19 cellular contexts compared by ENCODE assay signal in genomic region chr2:27029051-27029450, GRCh38. TPM values are rescaled to one million over a fixed set of nuclear protein-coding genes. Genes with fewer than 3 reads are reported as not detected.
DNase-seq lines count a peak whose midpoint lies in the region; ATAC-seq lines count a peak whose summit lies in the region.
"Had no signal": no experiment of that assay in that cellular context is flagged by ENCODE, and none has a peak within 500 bp of the region (broad histone marks: within the 10 kb centered on the region; RNA-seq: fewer than 3 reads in every experiment).

No MANE protein-coding gene starts in this region.

- peaks cover 42% of the 10 kb centered on the region for H3K4me1 Mint-ChIP-seq in activated naive CD4-positive, alpha-beta T cell treated with anti-CD3 and anti-CD28 coated beads, Interleukin-2, amount 10 ng/mL, durations not matched to agents 7 days and 5 days
- peaks cover 24 to 35% of the 10 kb centered on the region in 2 donors for H3K4me1 Mint-ChIP-seq in effector memory CD8-positive, alpha-beta T cell (ENCODE audit: low read depth in 2 of 2)
- H3K4me1 Mint-ChIP-seq in stimulated activated effector memory CD8-positive, alpha-beta T cell treated with anti-CD3 and anti-CD28 coated beads, Interleukin-12 subunit alpha, Interleukin-12 subunit beta, amount 100 ng/mL, for 72 hours, result peaks cover 54% of the 10 kb centered on the region

- H3K36me3 Mint-ChIP-seq in activated naive CD4-positive, alpha-beta T cell treated with anti-CD3 and anti-CD28 coated beads, Interleukin-2, amount 10 ng/mL, durations not matched to agents 7 days and 5 days, result peaks cover 26% of the 10 kb centered on the region
- H3K36me3 Mint-ChIP-seq in activated naive CD4-positive, alpha-beta T cell treated with anti-CD3 and anti-CD28 coated beads, Interleukin-2, amount 50 U/mL, for 72 hours, result peaks cover 14 to 17% of the 10 kb centered on the region in 2 donors
- H3K36me3 Mint-ChIP-seq in effector memory CD8-positive, alpha-beta T cell (ENCODE audit: insufficient read depth), result peaks cover 4% of the 10 kb centered on the region
- H3K36me3 Mint-ChIP-seq in stimulated activated effector memory CD8-positive, alpha-beta T cell treated with anti-CD3 and anti-CD28 coated beads, Interleukin-12 subunit alpha, Interleukin-12 subunit beta, amount 100 ng/mL, for 72 hours, result peaks cover 19% of the 10 kb centered on the region

- H3K27ac Mint-ChIP-seq in activated naive CD4-positive, alpha-beta T cell treated with anti-CD3 and anti-CD28 coated beads, Interleukin-2, amount 10 ng/mL, durations not matched to agents 7 days and 5 days, result peak overlapping the region; percentile 61
- peak overlapping the region in 1 of 2 donors; percentile 22 for H3K27ac Mint-ChIP-seq in activated naive CD4-positive, alpha-beta T cell treated with anti-CD3 and anti-CD28 coated beads, Interleukin-2, amount 50 U/mL, for 72 hours
- H3K27ac Mint-ChIP-seq in effector memory CD8-positive, alpha-beta T cell, result peak overlapping the region; percentile 47 to 90
- H3K27ac Mint-ChIP-seq in stimulated activated effector memory CD8-positive, alpha-beta T cell treated with anti-CD3 and anti-CD28 coated beads, Interleukin-12 subunit alpha, Interleukin-12 subunit beta, amount 100 ng/mL, for 72 hours, result peak overlapping the region; percentile 24
- H3K27ac Mint-ChIP-seq: CD8-positive, alpha-beta T cell; H9 had no signal

- H3K4me3 Mint-ChIP-seq in activated naive CD4-positive, alpha-beta T cell treated with anti-CD3 and anti-CD28 coated beads, Interleukin-2, amount 10 ng/mL, durations not matched to agents 7 days and 5 days, result no peak overlapping the region
- no peak overlapping the region for H3K4me3 Mint-ChIP-seq in effector memory CD8-positive, alpha-beta T cell
- no peak overlapping the region for H3K4me3 Mint-ChIP-seq in stimulated activated effector memory CD8-positive, alpha-beta T cell treated with anti-CD3 and anti-CD28 coated beads, Interleukin-12 subunit alpha, Interleukin-12 subunit beta, amount 100 ng/mL, for 72 hours
- H3K4me3 Mint-ChIP-seq: CD8-positive, alpha-beta T cell; H9 had no signal

- ATAC-seq in activated naive CD4-positive, alpha-beta T cell treated with anti-CD3 and anti-CD28 coated beads, Interleukin-2, amount 50 U/mL, for 72 hours, result no peak
- ATAC-seq in effector memory CD8-positive, alpha-beta T cell (replicated peaks), result no peak
- no peak for ATAC-seq in stimulated activated effector memory CD8-positive, alpha-beta T cell treated with anti-CD3 and anti-CD28 coated beads, Interleukin-12 subunit alpha, Interleukin-12 subunit beta, amount 100 ng/mL, for 72 hours
- ATAC-seq in esophagus mucosa, result no peak
- ATAC-seq: CD8-positive, alpha-beta T cell; Panc1; Right ventricle myocardium inferior had no signal

- CTCF ChIA-PET in activated naive CD4-positive, alpha-beta T cell treated with anti-CD3 and anti-CD28 coated beads, Interleukin-2, amount 10 ng/mL, durations not matched to agents 7 days and 5 days (lab: Charles Lee), result interaction anchor here (0.8 to 1.3 kb wide), 2 partner anchors 10 to 12 kb away, joined by 3 to 5 read pairs; no protein-coding TSS in a partner anchor

- H3K9me3 Mint-ChIP-seq in activated naive CD4-positive, alpha-beta T cell treated with anti-CD3 and anti-CD28 coated beads, Interleukin-2, amount 10 ng/mL, durations not matched to agents 7 days and 5 days, result no peaks in the 10 kb centered on the region
- no peaks in the 10 kb centered on the region for H3K9me3 Mint-ChIP-seq in activated naive CD4-positive, alpha-beta T cell treated with anti-CD3 and anti-CD28 coated beads, Interleukin-2, amount 50 U/mL, for 72 hours
- H3K9me3 Mint-ChIP-seq in effector memory CD8-positive, alpha-beta T cell, result no peaks in the 10 kb centered on the region
- H3K9me3 Mint-ChIP-seq in stimulated activated effector memory CD8-positive, alpha-beta T cell treated with anti-CD3 and anti-CD28 coated beads, Interleukin-12 subunit alpha, Interleukin-12 subunit beta, amount 100 ng/mL, for 72 hours, result no peaks in the 10 kb centered on the region
- H3K9me3 Mint-ChIP-seq: CD8-positive, alpha-beta T cell; H9 had no signal

- no peaks in the 10 kb centered on the region for H3K27me3 Mint-ChIP-seq in activated naive CD4-positive, alpha-beta T cell treated with anti-CD3 and anti-CD28 coated beads, Interleukin-2, amount 10 ng/mL, durations not matched to agents 7 days and 5 days
- H3K27me3 Mint-ChIP-seq in effector memory CD8-positive, alpha-beta T cell, result no peaks in the 10 kb centered on the region

- no peak for DNase-seq in activated naive CD4-positive, alpha-beta T cell treated with anti-CD3 and anti-CD28 coated beads, Interleukin-2, amount 10 ng/mL, durations not matched to agents 7 days and 5 days
- no peak for DNase-seq in activated naive CD4-positive, alpha-beta T cell treated with anti-CD3 and anti-CD28 coated beads, Interleukin-2, amount 50 U/mL, for 72 hours (ENCODE audit: low spot score in 2 of 2)
- DNase-seq in HT1080 (ENCODE audit: low read depth) (peak; percentile 40), NCI-H2107 (lab: John Stamatoyannopoulos, UW) (no peak), NCI-H2171 (lab: John Stamatoyannopoulos, UW) (no peak)
- no peak for DNase-seq in effector memory CD8-positive, alpha-beta T cell
- DNase-seq in stimulated activated effector memory CD8-positive, alpha-beta T cell treated with anti-CD3 and anti-CD28 coated beads, Interleukin-12 subunit alpha, Interleukin-12 subunit beta, amount 100 ng/mL, for 72 hours (ENCODE audit: low spot score in 2 of 2), result no peak
- DNase-seq: CD8-positive, alpha-beta T cell; DMS79 treated with DMSO at 0.1 percent for 48 hours; H9; KBM-7; MV-4-11; NCI-H187; NCI-H345; NCI-H526; SW 1271 had no signal

RNA-seq across cellular contexts. Expression of gene TMEM214, which starts 3.7 kb away (rescaled TPM):
- 10 to 100 TPM; 54.3 to 68.0 TPM for total RNA-seq in activated naive CD4-positive, alpha-beta T cell treated with anti-CD3 and anti-CD28 coated beads, Interleukin-2, amount 50 U/mL, for 72 hours
- 34.1 and 46.9 TPM in 2 replicates for total RNA-seq in HT1080 (2014; rRNA removed; shearing (Covaris generic))
- polyA plus RNA-seq in HT1080 (2015; cell fraction: cytosol; rRNA removed), result 48.8 and 52.3 TPM in 2 replicates
- polyA plus RNA-seq in HT1080 (2015; cell fraction: nucleus; rRNA removed), result 126 and 139 TPM in 2 replicates
- total RNA-seq in esophagus mucosa, result 29.7 TPM

RNA-seq across cellular contexts. Expression of gene AGBL5, which starts 22.4 kb away (rescaled TPM):
- 10 to 100 TPM; 14.1 to 21.6 TPM for total RNA-seq in activated naive CD4-positive, alpha-beta T cell treated with anti-CD3 and anti-CD28 coated beads, Interleukin-2, amount 50 U/mL, for 72 hours
- 20.6 and 26.6 TPM in 2 replicates for total RNA-seq in HT1080 (2014; rRNA removed; shearing (Covaris generic))
- 26.4 and 29.0 TPM in 2 replicates for polyA plus RNA-seq in HT1080 (2015; cell fraction: cytosol; rRNA removed)
- polyA plus RNA-seq in HT1080 (2015; cell fraction: nucleus; rRNA removed), result 12.4 and 12.8 TPM in 2 replicates
- 14.1 TPM for total RNA-seq in esophagus mucosa

RNA-seq across cellular contexts. Expression of gene OST4, which starts 42.4 kb away (rescaled TPM):
- total RNA-seq in activated naive CD4-positive, alpha-beta T cell treated with anti-CD3 and anti-CD28 coated beads, Interleukin-2, amount 50 U/mL, for 72 hours, result 100 to 1,000 TPM; 263 to 344 TPM
- 249 and 313 TPM in 2 replicates for total RNA-seq in HT1080 (2014; rRNA removed; shearing (Covaris generic))
- 233 and 287 TPM in 2 replicates for polyA plus RNA-seq in HT1080 (2015; cell fraction: cytosol; rRNA removed)
- polyA plus RNA-seq in HT1080 (2015; cell fraction: nucleus; rRNA removed), result 65.4 and 88.2 TPM in 2 replicates
- total RNA-seq in esophagus mucosa, result 258 TPM

RNA-seq across cellular contexts. Expression of gene EMILIN1, which starts 49.4 kb away (rescaled TPM):
- total RNA-seq in activated naive CD4-positive, alpha-beta T cell treated with anti-CD3 and anti-CD28 coated beads, Interleukin-2, amount 50 U/mL, for 72 hours, result under 1 TPM; 0.52 to 0.78 TPM
- total RNA-seq in HT1080 (2014; rRNA removed; shearing (Covaris generic)), result 0.45 and 1.1 TPM in 2 replicates
- 5.8 and 6.0 TPM in 2 replicates for polyA plus RNA-seq in HT1080 (2015; cell fraction: cytosol; rRNA removed)
- 15.2 and 16.2 TPM in 2 replicates for polyA plus RNA-seq in HT1080 (2015; cell fraction: nucleus; rRNA removed)
- total RNA-seq in esophagus mucosa, result 3.0 TPM

RNA-seq across cellular contexts. Expression of gene KHK, which starts 57.5 kb away (rescaled TPM):
- total RNA-seq in activated naive CD4-positive, alpha-beta T cell treated with anti-CD3 and anti-CD28 coated beads, Interleukin-2, amount 50 U/mL, for 72 hours, result 10 to 100 TPM; 10.6 to 16.3 TPM
- 5.7 and 5.9 TPM in 2 replicates for total RNA-seq in HT1080 (2014; rRNA removed; shearing (Covaris generic))
- polyA plus RNA-seq in HT1080 (2015; cell fraction: cytosol; rRNA removed), result 3.3 and 5.1 TPM in 2 replicates
- 2.9 and 4.0 TPM in 2 replicates for polyA plus RNA-seq in HT1080 (2015; cell fraction: nucleus; rRNA removed)
- 3.5 TPM for total RNA-seq in esophagus mucosa
